29 cellular contexts compared by ENCODE assay signal in the genomic region with DNA sequence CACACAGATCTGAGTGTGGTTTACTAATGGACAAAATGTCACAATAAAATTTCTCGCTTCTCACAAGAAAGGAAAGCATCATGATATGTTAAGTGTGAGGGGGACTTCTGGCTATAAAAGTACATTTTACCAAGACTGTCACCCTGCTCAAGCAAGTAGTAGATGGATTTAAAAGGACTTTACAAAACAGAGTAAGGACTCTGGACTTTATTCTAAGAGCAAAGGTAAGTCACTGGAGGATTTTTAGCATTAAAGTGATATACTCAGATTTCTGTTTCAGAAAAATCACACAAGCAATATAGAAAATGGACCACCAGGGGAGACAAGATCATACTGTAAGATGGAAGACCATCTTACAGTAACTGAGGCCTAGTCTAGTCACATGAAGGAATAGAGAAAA.
"Had no signal": no experiment of that assay in that cellular context is flagged by ENCODE, and none has a peak within 500 bp of the region (broad histone marks: within the 10 kb centered on the region; RNA-seq: fewer than 3 reads in every experiment).

No MANE protein-coding gene starts in this region.

- H3K4me3 ChIP-seq: hepatocyte, left lung, lung, mucosa of descending colon, pancreas, prostate gland, sigmoid colon, smooth muscle cell, tibial nerve, vagina had no signal

- H3K9me3 ChIP-seq: left lung, mucosa of descending colon, pancreas, prostate gland, sigmoid colon, tibial nerve, vagina had no signal

- H3K27ac Mint-ChIP-seq: memory B cell; natural killer cell treated with Interleukin-12 subunit alpha and Interleukin-12 subunit beta and Interleukin-15 and Interleukin-18, amount 100 ng/mL, for 72 hours; stimulated activated memory B cell treated with anti-CD40 and anti-IgM and Interleukin-4, amounts not matched to agents 10 μg/mL and 1 μg/mL and 100 μg/mL, for 72 hours; stimulated activated naive CD8-positive, alpha-beta T cell treated with anti-CD3 and anti-CD28 coated beads, Interleukin-15, amount 100 ng/mL, for 72 hours; type B pancreatic cell had no signal

- H2AFZ ChIP-seq: hepatocyte had no signal

- H3K4me2 ChIP-seq: hepatocyte, smooth muscle cell had no signal

- H3K4me1 ChIP-seq: left lung, pancreas, prostate gland, sigmoid colon, tibial nerve, vagina had no signal

- H3K27ac ChIP-seq: left lung, pancreas, prostate gland, sigmoid colon, tibial nerve, vagina had no signal

- H3K9me3 Mint-ChIP-seq: memory B cell; naive thymus-derived CD4-positive, alpha-beta T cell; natural killer cell treated with Interleukin-12 subunit alpha and Interleukin-12 subunit beta and Interleukin-15 and Interleukin-18, amount 100 ng/mL, for 72 hours; stimulated activated memory B cell treated with anti-CD40 and anti-IgM and Interleukin-4, amounts not matched to agents 10 μg/mL and 1 μg/mL and 100 μg/mL, for 72 hours; stimulated activated naive CD8-positive, alpha-beta T cell treated with anti-CD3 and anti-CD28 coated beads, Interleukin-15, amount 100 ng/mL, for 72 hours; type B pancreatic cell had no signal

- H3K4me1 Mint-ChIP-seq: stimulated activated memory B cell treated with anti-CD40 and anti-IgM and Interleukin-4, amounts not matched to agents 10 μg/mL and 1 μg/mL and 100 μg/mL, for 72 hours had no signal

- H3K27me3 ChIP-seq: hepatocyte, left lung, pancreas, sigmoid colon, tibial nerve, vagina had no signal

- FAIRE-seq: pancreas had no signal

- H3K4me3 Mint-ChIP-seq: memory B cell; naive thymus-derived CD4-positive, alpha-beta T cell; natural killer cell treated with Interleukin-12 subunit alpha and Interleukin-12 subunit beta and Interleukin-15 and Interleukin-18, amount 100 ng/mL, for 72 hours; stimulated activated memory B cell treated with anti-CD40 and anti-IgM and Interleukin-4, amounts not matched to agents 10 μg/mL and 1 μg/mL and 100 μg/mL, for 72 hours; stimulated activated naive CD8-positive, alpha-beta T cell treated with anti-CD3 and anti-CD28 coated beads, Interleukin-15, amount 100 ng/mL, for 72 hours; type B pancreatic cell had no signal

- H3K36me3 Mint-ChIP-seq: memory B cell; natural killer cell treated with Interleukin-12 subunit alpha and Interleukin-12 subunit beta and Interleukin-15 and Interleukin-18, amount 100 ng/mL, for 72 hours; stimulated activated memory B cell treated with anti-CD40 and anti-IgM and Interleukin-4, amounts not matched to agents 10 μg/mL and 1 μg/mL and 100 μg/mL, for 72 hours had no signal

- H3K36me3 ChIP-seq: left lung, pancreas, prostate gland, sigmoid colon, vagina had no signal

- DNase-seq: islet precursor cell; kidney glomerular epithelial cell; left cardiac atrium; left lung; midbrain; mucosa of descending colon; naive thymus-derived CD4-positive, alpha-beta T cell; pancreas; posterior cingulate gyrus; retina; right cardiac atrium; sigmoid colon; stimulated activated CD4-positive, alpha-beta T cell treated with anti-CD3 and anti-CD28 coated beads, Interleukin-1b, Interleukin-23, amount 100 ng/mL, for 48 hours; stimulated activated CD4-positive, alpha-beta T cell treated with anti-CD3 and anti-CD28 coated beads, Interleukin-2, amount 100 ng/mL, for 48 hours; stimulated activated CD4-positive, alpha-beta T cell treated with anti-CD3 and anti-CD28 coated beads, Interleukin-4, amount 100 ng/mL, for 4 hours; stimulated activated CD8-positive, alpha-beta memory T cell treated with anti-CD3 and anti-CD28 coated beads, Interleukin-4, amount 100 ng/mL, for 48 hours; stimulated activated naive CD4-positive, alpha-beta T cell treated with Interleukin-2 at 50 U/mL for 16 hours; stimulated activated naive CD8-positive, alpha-beta T cell treated with anti-CD3 and anti-CD28 coated beads, Interleukin-15, amount 100 ng/mL, for 72 hours; substantia nigra had no signal

- H3K27me3 Mint-ChIP-seq: memory B cell; naive thymus-derived CD4-positive, alpha-beta T cell; natural killer cell treated with Interleukin-12 subunit alpha and Interleukin-12 subunit beta and Interleukin-15 and Interleukin-18, amount 100 ng/mL, for 72 hours; stimulated activated memory B cell treated with anti-CD40 and anti-IgM and Interleukin-4, amounts not matched to agents 10 μg/mL and 1 μg/mL and 100 μg/mL, for 72 hours; stimulated activated naive CD8-positive, alpha-beta T cell treated with anti-CD3 and anti-CD28 coated beads, Interleukin-15, amount 100 ng/mL, for 72 hours; type B pancreatic cell had no signal
